Comparison of ENCODE assay signal across 28 cellular contexts in the genomic region with DNA sequence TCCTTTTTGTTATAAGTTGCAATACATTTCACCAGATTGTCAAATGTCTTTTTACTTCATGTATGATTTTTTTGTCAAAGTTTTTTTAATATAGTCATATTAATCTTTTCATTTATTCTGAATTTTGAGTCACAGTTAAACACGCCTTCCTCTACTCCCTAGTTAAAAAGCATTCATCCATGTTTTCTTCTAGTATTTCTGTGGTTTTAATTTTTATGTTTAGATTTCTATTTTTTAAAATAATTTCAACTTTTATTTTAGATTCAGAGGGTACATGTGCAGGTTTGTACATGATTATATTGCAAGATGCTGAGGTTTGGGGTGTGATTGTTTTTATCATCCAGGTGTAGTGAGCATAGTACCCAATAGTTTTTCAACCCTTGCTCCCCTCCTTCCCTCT.
"Had no signal": no experiment of that assay in that cellular context is flagged by ENCODE, and none has a peak within 500 bp of the region (broad histone marks: within the 10 kb centered on the region; RNA-seq: fewer than 3 reads in every experiment).

No MANE protein-coding gene starts in this region.

- H3K4me3 ChIP-seq: ascending aorta, cardiac muscle cell had no signal

- H3K27me3 ChIP-seq: ascending aorta, cardiac muscle cell had no signal

- H3K27ac ChIP-seq: ascending aorta, cardiac muscle cell, VCaP had no signal

- ATAC-seq: activated CD8-positive, alpha-beta memory T cell treated with anti-CD3 and anti-CD28 coated beads, Interleukin-2, amount 10 ng/mL, durations not matched to agents 7 days and 5 days; activated CD8-positive, alpha-beta T cell treated with anti-CD3 and anti-CD28 coated beads, Interleukin-2, amount 10 ng/mL, durations not matched to agents 7 days and 5 days; T-cell; T-helper 17 cell had no signal

- FAIRE-seq: bronchial epithelial cell, TTC549 had no signal

- DNase-seq: activated B cell treated with CpG ODN at 0.5 μM for 24 hours; activated CD4-positive, alpha-beta memory T cell treated with anti-CD3 and anti-CD28 coated beads, Interleukin-2, amount 10 ng/mL, durations not matched to agents 7 days and 5 days; activated CD4-positive, alpha-beta T cell treated with anti-CD3 and anti-CD28 coated beads for 4 hours; activated CD4-positive, alpha-beta T cell treated with anti-CD3 and anti-CD28 coated beads, Interleukin-2, amount 10 ng/mL, durations not matched to agents 24 days and 14 days; activated CD4-positive, alpha-beta T cell treated with anti-CD3 and anti-CD28 coated beads, Interleukin-2, amount 50 U/mL, for 1 hour; activated CD4-positive, alpha-beta T cell treated with anti-CD3 and anti-CD28 coated beads, Interleukin-2, amount 50 U/mL, for 4 hours; activated CD4-positive, CD25-positive, alpha-beta regulatory T cell treated with anti-CD3 and anti-CD28 coated beads, Interleukin-2, amount 50 U/mL, for 72 hours; activated CD8-positive, alpha-beta memory T cell treated with anti-CD3 and anti-CD28 coated beads for 24 hours; activated CD8-positive, alpha-beta memory T cell treated with anti-CD3 and anti-CD28 coated beads, Interleukin-2, amount 10 ng/mL, durations not matched to agents 7 days and 5 days; activated CD8-positive, alpha-beta memory T cell treated with anti-CD3 and anti-CD28 coated beads, Interleukin-2, amount 50 U/mL, for 48 hours; activated CD8-positive, alpha-beta T cell treated with anti-CD3 and anti-CD28 coated beads, Interleukin-2, amount 10 ng/mL, durations not matched to agents 7 days and 5 days; activated effector memory CD4-positive, alpha-beta T cell treated with Interleukin-2 at 50 U/mL for 16 hours; activated gamma-delta T cell; activated naive CD4-positive, alpha-beta T cell treated with anti-CD3 and anti-CD28 coated beads, Interleukin-2, amount 10 ng/mL, durations not matched to agents 7 days and 5 days; activated naive CD4-positive, alpha-beta T cell treated with Interleukin-2 at 50 U/mL for 16 hours; activated T-cell treated with anti-CD3 and anti-CD28 coated beads, Interleukin-2, amount 50 U/mL, for 24 hours; activated T-cell treated with anti-CD3 and anti-CD28 coated beads, Interleukin-2, amount 50 U/mL, for 48 hours; amygdala; anterior cingulate cortex; caudate nucleus; cerebellar nuclear complex; T-cell; T-helper 17 cell had no signal

- H3K4me1 ChIP-seq: ascending aorta had no signal
